In genomic region chr19:40348125-40348913, GRCh38 we compare ENCODE assay signal across 1 cellular context.
TF ChIP-seq lines count a peak whose summit lies in the region.

A gene with protein sequence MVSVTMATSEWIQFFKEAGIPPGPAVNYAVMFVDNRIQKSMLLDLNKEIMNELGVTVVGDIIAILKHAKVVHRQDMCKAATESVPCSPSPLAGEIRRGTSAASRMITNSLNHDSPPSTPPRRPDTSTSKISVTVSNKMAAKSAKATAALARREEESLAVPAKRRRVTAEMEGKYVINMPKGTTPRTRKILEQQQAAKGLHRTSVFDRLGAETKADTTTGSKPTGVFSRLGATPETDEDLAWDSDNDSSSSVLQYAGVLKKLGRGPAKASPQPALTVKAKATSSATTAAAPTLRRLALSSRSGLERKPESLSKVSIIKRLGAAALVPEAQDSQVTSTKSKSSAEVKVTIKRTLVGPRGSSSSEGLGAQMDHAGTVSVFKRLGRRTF (minus strand): TSS chr19:40348397. CDS start chr19:40341857, 6,540 bp downstream.
A gene with protein sequence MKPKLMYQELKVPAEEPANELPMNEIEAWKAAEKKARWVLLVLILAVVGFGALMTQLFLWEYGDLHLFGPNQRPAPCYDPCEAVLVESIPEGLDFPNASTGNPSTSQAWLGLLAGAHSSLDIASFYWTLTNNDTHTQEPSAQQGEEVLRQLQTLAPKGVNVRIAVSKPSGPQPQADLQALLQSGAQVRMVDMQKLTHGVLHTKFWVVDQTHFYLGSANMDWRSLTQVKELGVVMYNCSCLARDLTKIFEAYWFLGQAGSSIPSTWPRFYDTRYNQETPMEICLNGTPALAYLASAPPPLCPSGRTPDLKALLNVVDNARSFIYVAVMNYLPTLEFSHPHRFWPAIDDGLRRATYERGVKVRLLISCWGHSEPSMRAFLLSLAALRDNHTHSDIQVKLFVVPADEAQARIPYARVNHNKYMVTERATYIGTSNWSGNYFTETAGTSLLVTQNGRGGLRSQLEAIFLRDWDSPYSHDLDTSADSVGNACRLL (plus strand): TSS chr19:40348695. CDS start chr19:40366484, 17,789 bp downstream.

TF ChIP-seq in HepG2, 621 proteins besides CTCF, POLR2A, EP300 and RAD21 (continued from another document and continues in another):
- TF ChIP-seq, protein P1, sequence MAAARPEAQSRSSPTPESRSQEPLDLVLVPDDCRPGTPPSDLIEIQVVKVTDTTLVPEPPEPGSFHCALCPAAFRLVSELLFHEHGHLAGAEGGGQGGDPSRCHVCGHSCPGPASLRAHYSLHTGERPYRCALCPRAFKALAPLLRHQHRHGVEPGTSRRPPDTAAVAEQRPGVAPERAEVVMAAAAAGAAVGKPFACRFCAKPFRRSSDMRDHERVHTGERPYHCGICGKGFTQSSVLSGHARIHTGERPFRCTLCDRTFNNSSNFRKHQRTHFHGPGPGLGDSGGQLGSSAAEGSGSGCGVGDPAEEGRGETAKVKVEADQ (CRISPR knock-in tag; IDR thresholded peaks at IDR 0.05; ENCODE audit: borderline replicate concordance): peak; percentile 60; the same call in 1 of the 2 replicates
- TF ChIP-seq, protein P2, sequence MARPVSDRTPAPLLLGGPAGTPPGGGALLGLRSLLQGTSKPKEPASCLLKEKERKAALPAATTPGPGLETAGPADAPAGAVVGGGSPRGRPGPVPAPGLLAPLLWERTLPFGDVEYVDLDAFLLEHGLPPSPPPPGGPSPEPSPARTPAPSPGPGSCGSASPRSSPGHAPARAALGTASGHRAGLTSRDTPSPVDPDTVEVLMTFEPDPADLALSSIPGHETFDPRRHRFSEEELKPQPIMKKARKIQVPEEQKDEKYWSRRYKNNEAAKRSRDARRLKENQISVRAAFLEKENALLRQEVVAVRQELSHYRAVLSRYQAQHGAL (CRISPR knock-in tag; IDR thresholded peaks at IDR 0.05; ENCODE audit: not compliant biosample characterization): no peak
- TF ChIP-seq ZNF615 (CRISPR knock-in tag; IDR thresholded peaks at IDR 0.05; ENCODE audit: borderline replicate concordance): no peak
- TF ChIP-seq ZNF282 (IDR thresholded peaks at IDR 0.05; ENCODE audit: partially characterized antibody): no peak
- no peak for TF ChIP-seq MTF1 (CRISPR knock-in tag; IDR thresholded peaks at IDR 0.05)
- TF ChIP-seq PBX3 (CRISPR knock-in tag; IDR thresholded peaks at IDR 0.05; ENCODE audit: borderline replicate concordance): no peak
- no peak for TF ChIP-seq ZSCAN5A (CRISPR knock-in tag; IDR thresholded peaks at IDR 0.05; ENCODE audit: borderline replicate concordance)
- TF ChIP-seq PREB (CRISPR knock-in tag; IDR thresholded peaks at IDR 0.05): no peak
- TF ChIP-seq ZNF430 (CRISPR knock-in tag; IDR thresholded peaks at IDR 0.05): no peak
- TF ChIP-seq, protein P3, sequence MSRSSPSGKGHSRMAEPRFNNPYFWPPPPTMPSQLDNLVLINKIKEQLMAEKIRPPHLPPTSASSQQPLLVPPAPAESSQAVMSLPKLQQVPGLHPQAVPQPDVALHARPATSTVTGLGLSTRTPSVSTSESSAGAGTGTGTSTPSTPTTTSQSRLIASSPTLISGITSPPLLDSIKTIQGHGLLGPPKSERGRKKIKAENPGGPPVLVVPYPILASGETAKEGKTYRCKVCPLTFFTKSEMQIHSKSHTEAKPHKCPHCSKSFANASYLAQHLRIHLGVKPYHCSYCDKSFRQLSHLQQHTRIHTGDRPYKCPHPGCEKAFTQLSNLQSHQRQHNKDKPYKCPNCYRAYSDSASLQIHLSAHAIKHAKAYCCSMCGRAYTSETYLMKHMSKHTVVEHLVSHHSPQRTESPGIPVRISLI (CRISPR knock-in tag; IDR thresholded peaks at IDR 0.05; ENCODE audit: borderline replicate concordance): no peak
- no peak for TF ChIP-seq ZNF572 (CRISPR knock-in tag; IDR thresholded peaks at IDR 0.05)
- TF ChIP-seq MED1 (CRISPR knock-in tag; IDR thresholded peaks at IDR 0.05): peak; percentile 67; the same call in 1 of the 2 replicates
- TF ChIP-seq IRF2 (CRISPR knock-in tag; IDR thresholded peaks at IDR 0.05): peak; percentile 87; the same call in 1 of the 2 replicates
- TF ChIP-seq ZNF234 (CRISPR knock-in tag; conservative IDR thresholded peaks at IDR 0.05): no peak
- TF ChIP-seq MEF2D (CRISPR knock-in tag; IDR thresholded peaks at IDR 0.05): no peak
- TF ChIP-seq TBL1XR1 (IDR thresholded peaks at IDR 0.05; ENCODE audit: borderline replicate concordance, low read length, partially characterized antibody): peak; percentile 80
- TF ChIP-seq ZBTB14 (CRISPR knock-in tag; IDR thresholded peaks at IDR 0.05): no peak
- no peak for TF ChIP-seq ZNF253 (CRISPR knock-in tag; IDR thresholded peaks at IDR 0.05; ENCODE audit: borderline replicate concordance)
- TF ChIP-seq ZBTB7A (CRISPR knock-in tag; IDR thresholded peaks at IDR 0.05): no peak; the same call in 1 of the 2 replicates
- no peak for TF ChIP-seq NFKBIZ (CRISPR knock-in tag; IDR thresholded peaks at IDR 0.05)
- TF ChIP-seq HOXA3 (CRISPR knock-in tag; IDR thresholded peaks at IDR 0.05): peak; percentile 95
- TF ChIP-seq CHD2 (IDR thresholded peaks at IDR 0.05; ENCODE audit: low read depth, low read length): no peak
- TF ChIP-seq ZNF629 (CRISPR knock-in tag; conservative IDR thresholded peaks at IDR 0.05): peak; percentile 90
- no peak for TF ChIP-seq TRIM24 (CRISPR knock-in tag; IDR thresholded peaks at IDR 0.05)
- no peak for TF ChIP-seq ZNF224 (CRISPR knock-in tag; IDR thresholded peaks at IDR 0.05)
- TF ChIP-seq, protein P4, sequence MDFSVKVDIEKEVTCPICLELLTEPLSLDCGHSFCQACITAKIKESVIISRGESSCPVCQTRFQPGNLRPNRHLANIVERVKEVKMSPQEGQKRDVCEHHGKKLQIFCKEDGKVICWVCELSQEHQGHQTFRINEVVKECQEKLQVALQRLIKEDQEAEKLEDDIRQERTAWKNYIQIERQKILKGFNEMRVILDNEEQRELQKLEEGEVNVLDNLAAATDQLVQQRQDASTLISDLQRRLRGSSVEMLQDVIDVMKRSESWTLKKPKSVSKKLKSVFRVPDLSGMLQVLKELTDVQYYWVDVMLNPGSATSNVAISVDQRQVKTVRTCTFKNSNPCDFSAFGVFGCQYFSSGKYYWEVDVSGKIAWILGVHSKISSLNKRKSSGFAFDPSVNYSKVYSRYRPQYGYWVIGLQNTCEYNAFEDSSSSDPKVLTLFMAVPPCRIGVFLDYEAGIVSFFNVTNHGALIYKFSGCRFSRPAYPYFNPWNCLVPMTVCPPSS (IDR thresholded peaks at IDR 0.05): no peak
- no peak for TF ChIP-seq IKZF4 (CRISPR knock-in tag; IDR thresholded peaks at IDR 0.05; ENCODE audit: borderline replicate concordance, low read depth, not compliant biosample characterization)
- TF ChIP-seq ZNF121 (CRISPR knock-in tag; IDR thresholded peaks at IDR 0.05): no peak
- no peak for TF ChIP-seq ZNF18 (CRISPR knock-in tag; IDR thresholded peaks at IDR 0.05; ENCODE audit: insufficient replicate concordance)
- TF ChIP-seq, protein P5, sequence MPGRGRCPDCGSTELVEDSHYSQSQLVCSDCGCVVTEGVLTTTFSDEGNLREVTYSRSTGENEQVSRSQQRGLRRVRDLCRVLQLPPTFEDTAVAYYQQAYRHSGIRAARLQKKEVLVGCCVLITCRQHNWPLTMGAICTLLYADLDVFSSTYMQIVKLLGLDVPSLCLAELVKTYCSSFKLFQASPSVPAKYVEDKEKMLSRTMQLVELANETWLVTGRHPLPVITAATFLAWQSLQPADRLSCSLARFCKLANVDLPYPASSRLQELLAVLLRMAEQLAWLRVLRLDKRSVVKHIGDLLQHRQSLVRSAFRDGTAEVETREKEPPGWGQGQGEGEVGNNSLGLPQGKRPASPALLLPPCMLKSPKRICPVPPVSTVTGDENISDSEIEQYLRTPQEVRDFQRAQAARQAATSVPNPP (CRISPR knock-in tag; IDR thresholded peaks at IDR 0.05): no peak
- no peak for TF ChIP-seq AHDC1 (CRISPR knock-in tag; IDR thresholded peaks at IDR 0.05; ENCODE audit: borderline replicate concordance)
